In genomic region chr6:150185697-150186096, GRCh38 we compare ENCODE assay signal across 26 cellular contexts. TPM values are rescaled to one million over a fixed set of nuclear protein-coding genes. Genes with fewer than 3 reads are reported as not detected.
A peak's percentile ranks its signal among the peaks of the same experiment; 100 is the strongest.
DNase-seq lines count a peak whose midpoint lies in the region; ATAC-seq, FAIRE-seq and TF ChIP-seq lines count a peak whose summit lies in the region.
"Had no signal": no experiment of that assay in that cellular context is flagged by ENCODE, and none has a peak within 500 bp of the region (broad histone marks: within the 10 kb centered on the region; RNA-seq: fewer than 3 reads in every experiment).

No MANE protein-coding gene starts in this region.

- no peak overlapping the region for H2BK15ac ChIP-seq in H1 (ENCODE audit: low read length)

- H3K79me2 ChIP-seq in OCI-LY3 (ENCODE audit: low read length): no peaks in the 10 kb centered on the region
- no peaks in the 10 kb centered on the region for H3K79me2 ChIP-seq in H1 (ENCODE audit: control insufficient read depth in 1 of 2, insufficient read depth in 2 of 2, low read length in 2 of 2)
- H3K79me2 ChIP-seq: parathyroid adenoma had no signal

- H3K27ac Mint-ChIP-seq in naive B cell: peak overlapping the region in 4 of 6 donors; percentile 31 to 85 (median 68)
- no peak overlapping the region for H3K27ac Mint-ChIP-seq in activated CD4-positive, alpha-beta T cell treated with anti-CD3 and anti-CD28 coated beads, Interleukin-2, amount 10 ng/mL, durations not matched to agents 24 days and 14 days
- H3K27ac Mint-ChIP-seq: H9, mesothelial cell of epicardium, nephron progenitor cell had no signal

- H3K9me3 Mint-ChIP-seq in naive B cell: peaks cover 0 to 3% (median 0%) of the 10 kb centered on the region in 7 donors
- H3K9me3 Mint-ChIP-seq in activated CD4-positive, alpha-beta T cell treated with anti-CD3 and anti-CD28 coated beads, Interleukin-2, amount 10 ng/mL, durations not matched to agents 24 days and 14 days: no peaks in the 10 kb centered on the region
- H3K9me3 Mint-ChIP-seq: activated T-cell treated with anti-CD3 and anti-CD28 coated beads, Interleukin-2, amount 50 U/mL, for 4 hours; mesothelial cell of epicardium had no signal

- H3K4ac ChIP-seq in H1 (replicated peaks; ENCODE audit: insufficient read length, low read depth, low read length): no peak overlapping the region

- H3K79me1 ChIP-seq in H1 (ENCODE audit: low read depth, low read length): no peaks in the 10 kb centered on the region

- H3K4me3 ChIP-seq in OCI-LY3 (ENCODE audit: low read length): 0 out of 2 replicates have a peak overlapping the region, but pooled peaks have one; percentile 39
- H3K4me3 ChIP-seq in H1 (ENCODE audit: extremely low read depth in 1 of 4, insufficient read depth in 2 of 4, low read depth in 3 of 4, low read length in 4 of 4): no peak overlapping the region
- H3K4me3 ChIP-seq: adrenal gland had no signal

- POLR2A ChIA-PET in H1 (lab: Charles Lee; ENCODE audit: partially characterized antibody) (no interaction called here), HEK293T (lab: Yijun Ruan, JAX) (no interaction called here)

- H2AK5ac ChIP-seq in H1 (ENCODE audit: low read depth, low read length): peak overlapping the region; percentile 19; the same call in 1 of the 2 replicates

- no peak overlapping the region for H2BK5ac ChIP-seq in H1 (ENCODE audit: low read depth, low read length)

- H3K4me3 Mint-ChIP-seq in naive B cell: peak overlapping the region in 6 of 8 donors; percentile 48 to 81 (median 56)
- no peak overlapping the region for H3K4me3 Mint-ChIP-seq in activated CD4-positive, alpha-beta T cell treated with anti-CD3 and anti-CD28 coated beads, Interleukin-2, amount 10 ng/mL, durations not matched to agents 24 days and 14 days
- H3K4me3 Mint-ChIP-seq: activated T-cell treated with anti-CD3 and anti-CD28 coated beads, Interleukin-2, amount 50 U/mL, for 4 hours; brain; H9; mesothelial cell of epicardium; nephron progenitor cell had no signal

- no peak overlapping the region for H3K56ac ChIP-seq in H1 (replicated peaks; ENCODE audit: insufficient read length, low read depth, low read length)

- H3K27ac ChIP-seq in OCI-LY3 (ENCODE audit: low read length) (peak overlapping the region; percentile 46), H1 (ENCODE audit: low read depth, low read length) (no peak overlapping the region)
- H3K27ac ChIP-seq: adrenal gland, parathyroid adenoma had no signal

- no peak overlapping the region for H4K91ac ChIP-seq in H1 (replicated peaks; ENCODE audit: insufficient read length, low read length)

- H3K27me3 ChIP-seq in OCI-LY3 (ENCODE audit: low read depth, low read length) (0 out of 2 replicates have a peak, but pooled peaks cover under 1% of the 10 kb centered on the region), H1 (replicated peaks in 1 of 4; ENCODE audit: control insufficient read depth in 3 of 4, extremely low read depth in 1 of 4, insufficient read depth in 3 of 4, low read length in 3 of 4) (no peaks in the 10 kb centered on the region)
- H3K27me3 ChIP-seq: adrenal gland had no signal

- no peak overlapping the region for H2BK12ac ChIP-seq in H1 (ENCODE audit: low read depth, low read length)

- 88% methylated on average over 8 of the region's 8 CpGs; no CpG with 5 or more reads in 1 of the 2 experiments for WGBS in H1 (ENCODE audit: extremely low coverage in 1 of 2, insufficient coverage in 1 of 2, insufficient read length in 1 of 2, insufficient replicate concordance in 2 of 2, low coverage in 1 of 2, low lambda C conversion rate in 2 of 2, missing lambda C conversion rate in 1 of 2), 2 experiments

- no peak for FAIRE-seq in H1 (lab: Jason Lieb, UNC)

- H3K27me3 Mint-ChIP-seq in naive B cell: no peaks in the 10 kb centered on the region
- peaks cover 13% of the 10 kb centered on the region for H3K27me3 Mint-ChIP-seq in activated CD4-positive, alpha-beta T cell treated with anti-CD3 and anti-CD28 coated beads, Interleukin-2, amount 10 ng/mL, durations not matched to agents 24 days and 14 days

- no peaks in the 10 kb centered on the region for H3K9me3 ChIP-seq in OCI-LY3 (ENCODE audit: insufficient read depth, low read length)
- H3K9me3 ChIP-seq in H1 (ENCODE audit: insufficient read depth in 2 of 2, low read depth in 1 of 2, low read length in 1 of 2): no peaks in the 10 kb centered on the region
- H3K9me3 ChIP-seq: adrenal gland had no signal

- no peak for TF ChIP-seq POLR2A in H1 (IDR thresholded peaks at IDR 0.05; ENCODE audit: control extremely low read depth in 1 of 2, low read depth in 2 of 2, low read length in 2 of 2)

- CTCF ChIA-PET in H1 (lab: Charles Lee; ENCODE audit: partially characterized antibody): interaction anchor here (0.8 to 2.5 kb wide), 5 partner anchors 16 to 149 kb away, joined by 3 to 8 read pairs (median 3); no protein-coding TSS in a partner anchor
- CTCF ChIA-PET in HEK293T (lab: Yijun Ruan, JAX): no interaction called here

- H2BK120ac ChIP-seq in H1 (replicated peaks; ENCODE audit: low read depth, low read length): no peak overlapping the region

- H3K23ac ChIP-seq in H1 (ENCODE audit: insufficient read length): no peak overlapping the region

- TF ChIP-seq RAD21 in H1 (IDR thresholded peaks at IDR 0.05 in 1 of 2, conservative IDR thresholded peaks at IDR 0.05 in 1 of 2; ENCODE audit: low read depth in 2 of 2, low read length in 2 of 2): no peak

- no peaks in the 10 kb centered on the region for H3K36me3 ChIP-seq in OCI-LY3 (replicated peaks; ENCODE audit: low read depth, low read length)
- H3K36me3 ChIP-seq in H1 (ENCODE audit: control insufficient read depth in 2 of 4, insufficient read depth in 4 of 4, low read length in 3 of 4): no peaks in the 10 kb centered on the region
- H3K36me3 ChIP-seq: adrenal gland had no signal

- no peaks in the 10 kb centered on the region for H3K36me3 Mint-ChIP-seq in naive B cell
- H3K36me3 Mint-ChIP-seq in activated CD4-positive, alpha-beta T cell treated with anti-CD3 and anti-CD28 coated beads, Interleukin-2, amount 10 ng/mL, durations not matched to agents 24 days and 14 days (ENCODE audit: low read depth): no peaks in the 10 kb centered on the region
- H3K36me3 Mint-ChIP-seq: brain, mesothelial cell of epicardium had no signal

- H2BK20ac ChIP-seq in H1 (ENCODE audit: low read length): no peak overlapping the region

- no peak overlapping the region for H4K8ac ChIP-seq in H1 (ENCODE audit: extremely low read depth, insufficient read depth, low read length)

- ATAC-seq in naive B cell (ENCODE audit: low read depth in 2 of 2) (peak in 1 of 2 donors; percentile 20), left lobe of liver (no peak), GM21825 (IDR thresholded peaks at IDR 0.05; ENCODE audit: unreplicated experiment) (no peak)
- ATAC-seq: activated T-cell treated with anti-CD3 and anti-CD28 coated beads, Interleukin-2, amount 50 U/mL, for 4 hours had no signal

- no peak for TF ChIP-seq EP300 in H1 (IDR thresholded peaks at IDR 0.05; ENCODE audit: borderline replicate concordance in 1 of 2, low read depth in 2 of 2, low read length in 2 of 2)

- no peak overlapping the region for H4K5ac ChIP-seq in H1 (ENCODE audit: insufficient read length, low read depth, low read length)

- no peaks in the 10 kb centered on the region for H4K20me1 ChIP-seq in OCI-LY3 (ENCODE audit: insufficient read depth, low read length)
- no peaks in the 10 kb centered on the region for H4K20me1 ChIP-seq in H1 (replicated peaks in 1 of 2; ENCODE audit: control insufficient read depth in 1 of 2, insufficient read depth in 2 of 2, low read length in 2 of 2)

- H3K4me2 ChIP-seq in OCI-LY3 (ENCODE audit: low read length) (peak overlapping the region; percentile 77), H1 (ENCODE audit: insufficient read depth in 1 of 2, low read depth in 2 of 2, low read length in 2 of 2) (no peak overlapping the region)

- H3K9ac ChIP-seq in OCI-LY3 (ENCODE audit: low read length) (no peak overlapping the region), H1 (replicated peaks in 1 of 4; ENCODE audit: extremely low read depth in 1 of 4, low read depth in 3 of 4, low read length in 3 of 4) (no peak overlapping the region; a peak in 1 of 7 replicates)
- H3K9ac ChIP-seq: parathyroid adenoma had no signal

- DNase-seq in Caki2 (ENCODE audit: low read depth) (peak; percentile 71), H1 (ENCODE audit: low read depth in 1 of 2, low spot score in 2 of 2) (no peak), naive B cell (no peak), left lobe of liver (ENCODE audit: low spot score) (no peak), HEK293T (ENCODE audit: extremely low spot score) (no peak)
- no peak for DNase-seq in activated CD4-positive, alpha-beta T cell treated with anti-CD3 and anti-CD28 coated beads, Interleukin-2, amount 10 ng/mL, durations not matched to agents 24 days and 14 days
- DNase-seq: ACHN; activated CD4-positive, alpha-beta T cell treated with anti-CD3 and anti-CD28 coated beads for 48 hours; activated naive CD4-positive, alpha-beta T cell; activated T-cell treated with anti-CD3 and anti-CD28 coated beads, Interleukin-2, amount 50 U/mL, for 4 hours; adrenal gland; effector memory CD4-positive, alpha-beta T cell; GF-D8; glutamatergic neuron; H9; KBM-7; NCI-H1436; NCI-H2107; NCI-H774; nephron progenitor cell; substantia nigra had no signal

- H3K18ac ChIP-seq in H1 (ENCODE audit: extremely low read depth, low read length): no peak overlapping the region

- peaks cover 47% of the 10 kb centered on the region for H3K4me1 ChIP-seq in OCI-LY3 (ENCODE audit: low read length)
- no peaks in the 10 kb centered on the region for H3K4me1 ChIP-seq in H1 (replicated peaks in 1 of 4; ENCODE audit: control insufficient read depth in 3 of 4, insufficient read depth in 4 of 4, low read length in 3 of 4)
- H3K4me1 ChIP-seq: adrenal gland, parathyroid adenoma had no signal

- TF ChIP-seq CTCF in OCI-LY3 (IDR thresholded peaks at IDR 0.05; ENCODE audit: low read depth, low read length): no peak
- TF ChIP-seq CTCF in H1 (IDR thresholded peaks at IDR 0.05; ENCODE audit: control extremely low read depth in 1 of 3, insufficient read depth in 1 of 3, low read depth in 1 of 3, low read length in 3 of 3): no peak

- no peaks in the 10 kb centered on the region for H3K23me2 ChIP-seq in H1 (ENCODE audit: low read depth, low read length)

- H3K14ac ChIP-seq in H1 (ENCODE audit: insufficient read length): no peak overlapping the region

- peaks cover 36 to 55% (median 51%) of the 10 kb centered on the region in 3 donors for H3K4me1 Mint-ChIP-seq in naive B cell
- peaks cover under 1% of the 10 kb centered on the region for H3K4me1 Mint-ChIP-seq in activated CD4-positive, alpha-beta T cell treated with anti-CD3 and anti-CD28 coated beads, Interleukin-2, amount 10 ng/mL, durations not matched to agents 24 days and 14 days
- H3K4me1 Mint-ChIP-seq: H9, mesothelial cell of epicardium had no signal

- intact Hi-C loops in activated CD4-positive, alpha-beta T cell treated with anti-CD3 and anti-CD28 coated beads, Interleukin-2, amount 10 ng/mL, durations not matched to agents 24 days and 14 days (cut with micrococcal nuclease): no loop called here

- H2AFZ ChIP-seq in OCI-LY3 (ENCODE audit: low read depth, low read length) (0 out of 2 replicates have a peak overlapping the region, but pooled peaks have one; percentile 57), H1 (ENCODE audit: low read length) (no peak overlapping the region)
- H2AFZ ChIP-seq: parathyroid adenoma had no signal

- in situ Hi-C loops in Caki2 (cut with HindIII; ENCODE audit: low pct_unique_long_range_greater_than_20kb, low sequenced_read_pairs): no loop called here

RNA-seq across cellular contexts. Expression of gene PPP1R14C, which starts 42.9 kb away (rescaled TPM):
- total RNA-seq in Caki2 (2014; rRNA removed; shearing (Covaris generic); ENCODE audit: low replicate concordance): 14.6 and 28.8 TPM in 2 replicates
- total RNA-seq in H1 (2021; fragmentation: NEBNext Ultra II Directional; extraction: Animal tissue kit (Norgen Biotek cat#: 25700)): 0.25 and 0.61 TPM in 2 replicates
- polyA plus RNA-seq in H1 (2011; rRNA removed) (0.13 and 0.30 TPM in 2 replicates), naive B cell (ENCODE audit: low read depth in 6 of 6) (under 1 TPM in 1 of 6 donors, not detected in 5; 0.22 TPM)
- 0.32 TPM for polyA plus RNA-seq in H1 (2011; cell fraction: cytosol; rRNA removed)
- 0.16 TPM for polyA plus RNA-seq in H1 (2011; cell fraction: nucleus; rRNA removed)
- 0.16 to 0.52 TPM (median 0.29 TPM) in 4 replicates for polyA plus RNA-seq in H1 (2012, experiment 1 of 2)
- polyA plus RNA-seq in H1 (2012, experiment 2 of 2): 0.28 TPM
- polyA plus RNA-seq in H1 (2013, experiment 1 of 2): 0.10 TPM
- polyA plus RNA-seq in H1 (2013, experiment 2 of 2): 0.20 TPM
- polyA minus RNA-seq in H1 (2011; rRNA and poly(A)+ RNA removed): 0.16 and 0.41 TPM in 2 replicates
- polyA minus RNA-seq in H1 (2011; cell fraction: cytosol; rRNA and poly(A)+ RNA removed): 0.51 TPM
- not detected for polyA minus RNA-seq in H1 (2011; cell fraction: nucleus; rRNA and poly(A)+ RNA removed)
- total RNA-seq in left lobe of liver: 0.08 TPM
- total RNA-seq in activated CD4-positive, alpha-beta T cell treated with anti-CD3 and anti-CD28 coated beads, Interleukin-2, amount 10 ng/mL, durations not matched to agents 24 days and 14 days: 0.19 and 0.21 TPM in 2 replicates
